Comparison of ENCODE assay signal across 30 cellular contexts in genomic region chr3:11392689-11393114, GRCh38.
DNase-seq lines count a peak whose midpoint lies in the region; ATAC-seq and TF ChIP-seq lines count a peak whose summit lies in the region.
"Had no signal": no experiment of that assay in that cellular context is flagged by ENCODE, and none has a peak within 500 bp of the region (broad histone marks: within the 10 kb centered on the region; RNA-seq: fewer than 3 reads in every experiment).

No MANE protein-coding gene starts in this region.

- H3K27ac ChIP-seq in mammary epithelial cell (ENCODE audit: insufficient read depth, low read depth, low read length) (peak overlapping the region; percentile 57), foreskin keratinocyte (peak overlapping the region; percentile 39), smooth muscle cell (ENCODE audit: low read depth) (peak overlapping the region; percentile 55), WERI-Rb-1 (no peak overlapping the region)
- H3K27ac ChIP-seq: 22Rv1, C4-2B, RWPE1 had no signal

- H3K4me1 Mint-ChIP-seq in MCF 10A (ENCODE audit: insufficient read depth, unreplicated experiment) (peaks cover 29% of the 10 kb centered on the region), T-helper 17 cell (peaks cover 18% of the 10 kb centered on the region)
- H3K4me1 Mint-ChIP-seq in activated CD4-positive, alpha-beta T cell treated with anti-CD3 and anti-CD28 coated beads, Interleukin-2, amount 10 ng/mL, durations not matched to agents 24 days and 14 days, result peaks cover 10% of the 10 kb centered on the region
- H3K4me1 Mint-ChIP-seq: stimulated activated memory B cell treated with anti-CD40 and anti-IgM and Interleukin-4, amounts not matched to agents 10 μg/mL and 1 μg/mL and 100 μg/mL, for 72 hours had no signal

- 14% methylated on average over 4 of the region's 4 CpGs for WGBS in mammary epithelial cell (ENCODE audit: low coverage, missing lambda C conversion rate)
- WGBS in smooth muscle cell (ENCODE audit: low lambda C conversion rate), result 72% methylated on average over 4 of the region's 4 CpGs

- H3K27me3 Mint-ChIP-seq in MCF 10A (ENCODE audit: insufficient read depth, unreplicated experiment) (no peaks in the 10 kb centered on the region), T-helper 17 cell (no peaks in the 10 kb centered on the region)
- no peaks in the 10 kb centered on the region for H3K27me3 Mint-ChIP-seq in activated CD4-positive, alpha-beta T cell treated with anti-CD3 and anti-CD28 coated beads, Interleukin-2, amount 10 ng/mL, durations not matched to agents 24 days and 14 days
- H3K27me3 Mint-ChIP-seq: brain; naive thymus-derived CD4-positive, alpha-beta T cell; stimulated activated memory B cell treated with anti-CD40 and anti-IgM and Interleukin-4, amounts not matched to agents 10 μg/mL and 1 μg/mL and 100 μg/mL, for 72 hours; type B pancreatic cell had no signal

- H3K4me2 ChIP-seq in mammary epithelial cell (ENCODE audit: insufficient read depth, low read depth, low read length) (peak overlapping the region; percentile 75), smooth muscle cell (peak overlapping the region; percentile 73)

- intact Hi-C loops in mammary epithelial cell (cut with micrococcal nuclease) (loop anchor here (2.0 kb wide), 1 partner anchor 138 kb away; no protein-coding TSS in a partner anchor), MCF 10A (cut with micrococcal nuclease) (loop anchor here (5.0 kb wide), 1 partner anchor 140 kb away; no protein-coding TSS in a partner anchor)
- intact Hi-C loops in activated CD4-positive, alpha-beta T cell treated with anti-CD3 and anti-CD28 coated beads, Interleukin-2, amount 10 ng/mL, durations not matched to agents 24 days and 14 days (cut with micrococcal nuclease), result no loop called here

- BruUV-seq in mammary epithelial cell (replicated peaks; lab: Mats Ljungman, UMichigan), result no TSS peak
- BruUV-seq in MCF 10A (replicated peaks; lab: Mats Ljungman, UMichigan), result no TSS peak

- H3K36me3 Mint-ChIP-seq in MCF 10A (ENCODE audit: insufficient read depth, unreplicated experiment), result peaks cover 14% of the 10 kb centered on the region
- peaks cover 2% of the 10 kb centered on the region for H3K36me3 Mint-ChIP-seq in T-helper 17 cell (ENCODE audit: low read depth)
- H3K36me3 Mint-ChIP-seq in activated CD4-positive, alpha-beta T cell treated with anti-CD3 and anti-CD28 coated beads, Interleukin-2, amount 10 ng/mL, durations not matched to agents 24 days and 14 days (ENCODE audit: low read depth), result peaks cover 10% of the 10 kb centered on the region

- no peak for TF ChIP-seq CTCF in mammary epithelial cell (conservative IDR thresholded peaks at IDR 0.05 in 1 of 2, IDR thresholded peaks at IDR 0.05 in 1 of 2; ENCODE audit: extremely low read depth in 1 of 2, insufficient read depth in 1 of 2, low read depth in 1 of 2, low read length in 2 of 2)
- no peak for TF ChIP-seq CTCF in MCF 10A (IDR thresholded peaks at IDR 0.05; ENCODE audit: unreplicated experiment)
- no peak for TF ChIP-seq CTCF in foreskin keratinocyte (conservative IDR thresholded peaks at IDR 0.05)
- TF ChIP-seq CTCF in smooth muscle cell (IDR thresholded peaks at IDR 0.05; ENCODE audit: borderline replicate concordance, insufficient read depth, poor library complexity, severe bottlenecking), result no peak
- TF ChIP-seq CTCF in WERI-Rb-1 (IDR thresholded peaks at IDR 0.05; ENCODE audit: low read depth, low read length), result no peak

- CTCF ChIA-PET in mammary epithelial cell (lab: Charles Lee; ENCODE audit: low non-redundant PET), result no interaction called here
- CTCF ChIA-PET in MCF 10A (lab: Yijun Ruan, JAX), result interaction anchor here (3.6 kb wide), 1 partner anchor 13 kb away, joined by 17 read pairs; no protein-coding TSS in a partner anchor

- H3K36me3 ChIP-seq in mammary epithelial cell (ENCODE audit: insufficient read depth, low read length) (no peaks in the 10 kb centered on the region), smooth muscle cell (ENCODE audit: low read depth) (no peaks in the 10 kb centered on the region), WERI-Rb-1 (no peaks in the 10 kb centered on the region)
- H3K36me3 ChIP-seq: sigmoid colon had no signal

- ATAC-seq in T-helper 17 cell (no peak), foreskin keratinocyte (peak; percentile 35)
- ATAC-seq: activated CD8-positive, alpha-beta T cell treated with anti-CD3 and anti-CD28 coated beads, Interleukin-2, amount 10 ng/mL, durations not matched to agents 7 days and 5 days; naive thymus-derived CD4-positive, alpha-beta T cell; stimulated activated memory B cell treated with anti-CD40 and anti-IgM and Interleukin-4, amounts not matched to agents 10 μg/mL and 1 μg/mL and 100 μg/mL, for 72 hours had no signal

- H2AFZ ChIP-seq in mammary epithelial cell (ENCODE audit: low read depth, low read length), result peak overlapping the region; percentile 77
- no peak overlapping the region for H2AFZ ChIP-seq in smooth muscle cell (ENCODE audit: low read depth)

- H3K4me3 Mint-ChIP-seq in MCF 10A (ENCODE audit: unreplicated experiment), result no peak overlapping the region
- no peak overlapping the region for H3K4me3 Mint-ChIP-seq in T-helper 17 cell
- H3K4me3 Mint-ChIP-seq in activated CD4-positive, alpha-beta T cell treated with anti-CD3 and anti-CD28 coated beads, Interleukin-2, amount 10 ng/mL, durations not matched to agents 24 days and 14 days, result no peak overlapping the region
- H3K4me3 Mint-ChIP-seq: activated CD8-positive, alpha-beta T cell treated with anti-CD3 and anti-CD28 coated beads, Interleukin-2, amount 10 ng/mL, durations not matched to agents 7 days and 5 days; brain; naive thymus-derived CD4-positive, alpha-beta T cell; stimulated activated memory B cell treated with anti-CD40 and anti-IgM and Interleukin-4, amounts not matched to agents 10 μg/mL and 1 μg/mL and 100 μg/mL, for 72 hours; T-helper 2 cell treated with Interferon-gamma antibody and Interleukin-4, amounts not matched to agents 5 μg/mL and 100 μg/mL, for 36 hours; type B pancreatic cell had no signal

- DNase-seq in mammary epithelial cell (peak; percentile 80), MCF 10A (ENCODE audit: unreplicated experiment) (no peak), T-helper 17 cell (no peak), foreskin keratinocyte (peak; percentile 67 to 80), smooth muscle cell (lab: John Stamatoyannopoulos, UW; ENCODE audit: unreplicated experiment) (no peak), WERI-Rb-1 (no peak)
- no peak for DNase-seq in stimulated activated CD4-positive, alpha-beta T cell treated with anti-CD3 and anti-CD28 coated beads, Interleukin-1b, Interleukin-23, amount 100 ng/mL, for 48 hours
- DNase-seq in activated CD4-positive, alpha-beta T cell treated with anti-CD3 and anti-CD28 coated beads, Interleukin-2, amount 10 ng/mL, durations not matched to agents 24 days and 14 days, result no peak
- DNase-seq: activated CD8-positive, alpha-beta T cell treated with anti-CD3 and anti-CD28 coated beads, Interleukin-2, amount 10 ng/mL, durations not matched to agents 7 days and 5 days; activated naive CD4-positive, alpha-beta T cell treated with anti-CD3 and anti-CD28 coated beads, Interleukin-2, amount 50 U/mL, for 16 hours; activated T-cell treated with anti-CD3 and anti-CD28 coated beads for 4 hours; COR-L47; midbrain; naive thymus-derived CD4-positive, alpha-beta T cell; NCI-H1092 treated with DMSO at 0.1 percent for 48 hours; NCI-H187; NCI-H446 treated with DMSO at 0.1 percent for 48 hours; NCI-H82; nucleus accumbens; sigmoid colon; stimulated activated CD4-positive, alpha-beta T cell treated with anti-CD3 and anti-CD28 coated beads, Interleukin-15, amount 100 ng/mL, for 24 hours; substantia nigra had no signal

- H3K9me3 ChIP-seq in mammary epithelial cell (replicated peaks; ENCODE audit: insufficient read depth, low read length) (no peaks in the 10 kb centered on the region), T-helper 17 cell (ENCODE audit: control insufficient read depth, low read length, poor library complexity, severe bottlenecking) (no peaks in the 10 kb centered on the region), smooth muscle cell (replicated peaks; ENCODE audit: low read depth) (no peaks in the 10 kb centered on the region), WERI-Rb-1 (ENCODE audit: severe bottlenecking) (no peaks in the 10 kb centered on the region)
- H3K9me3 ChIP-seq: sigmoid colon had no signal

- H3K79me2 ChIP-seq in mammary epithelial cell (ENCODE audit: insufficient read depth, low read length) (no peaks in the 10 kb centered on the region), smooth muscle cell (ENCODE audit: low read depth) (no peaks in the 10 kb centered on the region)

- peak overlapping the region in 1 of 3 experiments; percentile 1 for H3K4me3 ChIP-seq in mammary epithelial cell (replicated peaks in 1 of 3; ENCODE audit: insufficient read depth in 1 of 3, low read depth in 2 of 3, low read length in 3 of 3)
- no peak overlapping the region for H3K4me3 ChIP-seq in smooth muscle cell
- H3K4me3 ChIP-seq in WERI-Rb-1 (ENCODE audit: low read depth, low read length), result no peak overlapping the region
- H3K4me3 ChIP-seq: sigmoid colon had no signal

- dilution Hi-C loops in mammary epithelial cell (cut with HindIII; ENCODE audit: low sequenced_read_pairs), result loop anchor here (5.0 to 25.0 kb wide), 3 partner anchors 45 to 395 kb away; no protein-coding TSS in a partner anchor

- H3K27me3 ChIP-seq in mammary epithelial cell (ENCODE audit: insufficient read depth, low read length) (no peaks in the 10 kb centered on the region), foreskin keratinocyte (no peaks in the 10 kb centered on the region), smooth muscle cell (ENCODE audit: low read depth) (no peaks in the 10 kb centered on the region), WERI-Rb-1 (ENCODE audit: insufficient read depth, low read depth, severe bottlenecking) (no peaks in the 10 kb centered on the region)
- H3K27me3 ChIP-seq: sigmoid colon had no signal

- H3K27ac Mint-ChIP-seq in MCF 10A (ENCODE audit: low read depth, unreplicated experiment) (no peak overlapping the region), T-helper 17 cell (peak overlapping the region; percentile 24)
- H3K27ac Mint-ChIP-seq in activated CD4-positive, alpha-beta T cell treated with anti-CD3 and anti-CD28 coated beads, Interleukin-2, amount 10 ng/mL, durations not matched to agents 24 days and 14 days, result no peak overlapping the region
- H3K27ac Mint-ChIP-seq: activated CD8-positive, alpha-beta T cell treated with anti-CD3 and anti-CD28 coated beads, Interleukin-2, amount 10 ng/mL, durations not matched to agents 7 days and 5 days; activated T-helper 2 cell treated with anti-CD3 and anti-CD28 coated beads, Interferon-gamma antibody, Interleukin-2, Interleukin-4, amounts not matched to agents 10 μg/mL and 5 μg/mL and 100 μg/mL, durations not matched to agents 14 hours and 24 hours and 36 hours; stimulated activated memory B cell treated with anti-CD40 and anti-IgM and Interleukin-4, amounts not matched to agents 10 μg/mL and 1 μg/mL and 100 μg/mL, for 72 hours; T-helper 2 cell treated with Interferon-gamma antibody and Interleukin-4, amounts not matched to agents 5 μg/mL and 100 μg/mL, for 36 hours; type B pancreatic cell had no signal

- no peaks in the 10 kb centered on the region for H3F3A ChIP-seq in smooth muscle cell (ENCODE audit: low read depth)

- no peaks in the 10 kb centered on the region for H4K20me1 ChIP-seq in mammary epithelial cell (ENCODE audit: insufficient read depth, low read length)
- H4K20me1 ChIP-seq in smooth muscle cell (ENCODE audit: low read depth), result no peaks in the 10 kb centered on the region

- H3K9ac ChIP-seq in mammary epithelial cell (ENCODE audit: insufficient read depth, low read length) (no peak overlapping the region), smooth muscle cell (ENCODE audit: low read depth) (no peak overlapping the region)

- POLR2A ChIA-PET in MCF 10A (lab: Yijun Ruan, JAX), result interaction anchor here (0.8 to 1.1 kb wide), 4 partner anchors 51 to 251 kb away, joined by 3 to 4 read pairs (median 4); partner anchors contain the start of gene VGLL4

- in situ Hi-C loops in mammary epithelial cell (cut with MboI; ENCODE audit: low sequenced_read_pairs in 2 of 2), result no loop called here

- H3K4me1 ChIP-seq in mammary epithelial cell (ENCODE audit: insufficient read depth, low read length), result peaks cover 24% of the 10 kb centered on the region
- H3K4me1 ChIP-seq in foreskin keratinocyte, result peaks cover 20% of the 10 kb centered on the region
- H3K4me1 ChIP-seq in smooth muscle cell (ENCODE audit: low read depth), result peaks cover 25% of the 10 kb centered on the region

- no peaks in the 10 kb centered on the region for H3K9me3 Mint-ChIP-seq in MCF 10A (ENCODE audit: unreplicated experiment)
- H3K9me3 Mint-ChIP-seq in activated CD4-positive, alpha-beta T cell treated with anti-CD3 and anti-CD28 coated beads, Interleukin-2, amount 10 ng/mL, durations not matched to agents 24 days and 14 days, result no peaks in the 10 kb centered on the region
- H3K9me3 Mint-ChIP-seq: activated T-helper 2 cell treated with anti-CD3 and anti-CD28 coated beads, Interferon-gamma antibody, Interleukin-2, Interleukin-4, amounts not matched to agents 10 μg/mL and 5 μg/mL and 100 μg/mL, durations not matched to agents 14 hours and 24 hours and 36 hours; brain; naive thymus-derived CD4-positive, alpha-beta T cell; stimulated activated memory B cell treated with anti-CD40 and anti-IgM and Interleukin-4, amounts not matched to agents 10 μg/mL and 1 μg/mL and 100 μg/mL, for 72 hours; T-helper 2 cell treated with Interferon-gamma antibody and Interleukin-4, amounts not matched to agents 5 μg/mL and 100 μg/mL, for 36 hours; type B pancreatic cell had no signal

Comparison
In these comparisons a context has a peak if more than half of its experiments do, and no peak if none do; other contexts are left out.
1. DNase-seq: peak in mammary epithelial cell (single experiment) and foreskin keratinocyte (2 of 2); none in MCF 10A (single experiment), T-helper 17 cell (0 of 3), smooth muscle cell (single experiment), WERI-Rb-1 (single experiment), stimulated activated CD4-positive, alpha-beta T cell treated with anti-CD3 and anti-CD28 coated beads, Interleukin-1b, Interleukin-23, amount 100 ng/mL, for 48 hours (single experiment) and activated CD4-positive, alpha-beta T cell treated with anti-CD3 and anti-CD28 coated beads, Interleukin-2, amount 10 ng/mL, durations not matched to agents 24 days and 14 days (single experiment).